Comparison of ENCODE assay signal across 1 cellular context in the genomic region with DNA sequence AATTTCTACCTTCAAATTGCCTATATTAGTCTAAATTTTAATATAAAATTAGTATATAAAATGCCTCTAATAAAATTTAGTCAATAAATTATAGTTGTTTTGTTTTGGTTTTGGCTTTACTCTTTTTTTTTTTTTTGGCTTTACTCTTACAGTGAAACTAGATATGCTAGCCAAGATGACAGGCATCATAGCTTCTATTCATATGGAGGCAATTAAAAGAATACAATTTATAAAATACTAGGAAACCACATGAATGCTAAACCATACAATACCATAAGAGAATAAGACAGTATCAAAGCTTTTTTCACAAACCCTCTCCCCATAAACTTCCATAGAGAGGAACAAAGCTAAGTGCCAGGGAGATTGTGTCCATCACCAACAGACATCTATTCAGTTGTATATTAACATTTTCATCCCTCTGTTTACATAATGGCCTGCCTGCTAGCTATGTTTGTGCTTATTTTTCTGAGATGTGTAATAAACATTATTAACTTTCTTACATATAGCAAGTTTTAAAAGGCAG.
TF ChIP-seq lines count a peak whose summit lies in the region.

No MANE protein-coding gene starts in this region.

TF ChIP-seq in GM23338, 12 proteins besides CTCF, POLR2A, EP300 and RAD21 (continued from another document):
- TF ChIP-seq, protein P1, sequence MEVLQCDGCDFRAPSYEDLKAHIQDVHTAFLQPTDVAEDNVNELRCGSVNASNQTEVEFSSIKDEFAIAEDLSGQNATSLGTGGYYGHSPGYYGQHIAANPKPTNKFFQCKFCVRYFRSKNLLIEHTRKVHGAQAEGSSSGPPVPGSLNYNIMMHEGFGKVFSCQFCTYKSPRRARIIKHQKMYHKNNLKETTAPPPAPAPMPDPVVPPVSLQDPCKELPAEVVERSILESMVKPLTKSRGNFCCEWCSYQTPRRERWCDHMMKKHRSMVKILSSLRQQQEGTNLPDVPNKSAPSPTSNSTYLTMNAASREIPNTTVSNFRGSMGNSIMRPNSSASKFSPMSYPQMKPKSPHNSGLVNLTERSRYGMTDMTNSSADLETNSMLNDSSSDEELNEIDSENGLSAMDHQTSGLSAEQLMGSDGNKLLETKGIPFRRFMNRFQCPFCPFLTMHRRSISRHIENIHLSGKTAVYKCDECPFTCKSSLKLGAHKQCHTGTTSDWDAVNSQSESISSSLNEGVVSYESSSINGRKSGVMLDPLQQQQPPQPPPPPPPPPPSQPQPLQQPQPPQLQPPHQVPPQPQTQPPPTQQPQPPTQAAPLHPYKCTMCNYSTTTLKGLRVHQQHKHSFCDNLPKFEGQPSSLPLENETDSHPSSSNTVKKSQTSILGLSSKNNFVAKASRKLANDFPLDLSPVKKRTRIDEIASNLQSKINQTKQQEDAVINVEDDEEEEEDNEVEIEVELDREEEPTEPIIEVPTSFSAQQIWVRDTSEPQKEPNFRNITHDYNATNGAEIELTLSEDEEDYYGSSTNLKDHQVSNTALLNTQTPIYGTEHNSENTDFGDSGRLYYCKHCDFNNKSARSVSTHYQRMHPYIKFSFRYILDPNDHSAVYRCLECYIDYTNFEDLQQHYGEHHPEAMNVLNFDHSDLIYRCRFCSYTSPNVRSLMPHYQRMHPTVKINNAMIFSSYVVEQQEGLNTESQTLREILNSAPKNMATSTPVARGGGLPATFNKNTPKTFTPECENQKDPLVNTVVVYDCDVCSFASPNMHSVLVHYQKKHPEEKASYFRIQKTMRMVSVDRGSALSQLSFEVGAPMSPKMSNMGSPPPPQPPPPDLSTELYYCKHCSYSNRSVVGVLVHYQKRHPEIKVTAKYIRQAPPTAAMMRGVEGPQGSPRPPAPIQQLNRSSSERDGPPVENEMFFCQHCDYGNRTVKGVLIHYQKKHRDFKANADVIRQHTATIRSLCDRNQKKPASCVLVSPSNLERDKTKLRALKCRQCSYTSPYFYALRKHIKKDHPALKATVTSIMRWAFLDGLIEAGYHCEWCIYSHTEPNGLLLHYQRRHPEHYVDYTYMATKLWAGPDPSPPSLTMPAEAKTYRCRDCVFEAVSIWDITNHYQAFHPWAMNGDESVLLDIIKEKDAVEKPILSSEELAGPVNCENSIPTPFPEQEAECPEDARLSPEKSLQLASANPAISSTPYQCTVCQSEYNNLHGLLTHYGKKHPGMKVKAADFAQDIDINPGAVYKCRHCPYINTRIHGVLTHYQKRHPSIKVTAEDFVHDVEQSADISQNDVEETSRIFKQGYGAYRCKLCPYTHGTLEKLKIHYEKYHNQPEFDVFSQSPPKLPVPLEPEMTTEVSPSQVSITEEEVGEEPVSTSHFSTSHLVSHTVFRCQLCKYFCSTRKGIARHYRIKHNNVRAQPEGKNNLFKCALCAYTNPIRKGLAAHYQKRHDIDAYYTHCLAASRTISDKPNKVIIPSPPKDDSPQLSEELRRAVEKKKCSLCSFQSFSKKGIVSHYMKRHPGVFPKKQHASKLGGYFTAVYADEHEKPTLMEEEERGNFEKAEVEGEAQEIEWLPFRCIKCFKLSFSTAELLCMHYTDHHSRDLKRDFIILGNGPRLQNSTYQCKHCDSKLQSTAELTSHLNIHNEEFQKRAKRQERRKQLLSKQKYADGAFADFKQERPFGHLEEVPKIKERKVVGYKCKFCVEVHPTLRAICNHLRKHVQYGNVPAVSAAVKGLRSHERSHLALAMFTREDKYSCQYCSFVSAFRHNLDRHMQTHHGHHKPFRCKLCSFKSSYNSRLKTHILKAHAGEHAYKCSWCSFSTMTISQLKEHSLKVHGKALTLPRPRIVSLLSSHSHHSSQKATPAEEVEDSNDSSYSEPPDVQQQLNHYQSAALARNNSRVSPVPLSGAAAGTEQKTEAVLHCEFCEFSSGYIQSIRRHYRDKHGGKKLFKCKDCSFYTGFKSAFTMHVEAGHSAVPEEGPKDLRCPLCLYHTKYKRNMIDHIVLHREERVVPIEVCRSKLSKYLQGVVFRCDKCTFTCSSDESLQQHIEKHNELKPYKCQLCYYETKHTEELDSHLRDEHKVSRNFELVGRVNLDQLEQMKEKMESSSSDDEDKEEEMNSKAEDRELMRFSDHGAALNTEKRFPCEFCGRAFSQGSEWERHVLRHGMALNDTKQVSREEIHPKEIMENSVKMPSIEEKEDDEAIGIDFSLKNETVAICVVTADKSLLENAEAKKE (CRISPR knock-in tag; IDR thresholded peaks at IDR 0.05) = no peak
- TF ChIP-seq STAT1 (IDR thresholded peaks at IDR 0.05; ENCODE audit: unreplicated experiment) = no peak
